8 cellular contexts compared by ENCODE assay signal in genomic region chr12:110124184-110124995, GRCh38. TPM values are rescaled to one million over a fixed set of nuclear protein-coding genes. Genes with fewer than 3 reads are reported as not detected.
DNase-seq lines count a peak whose midpoint lies in the region; ATAC-seq and TF ChIP-seq lines count a peak whose summit lies in the region.

Gene IFT81, plus strand, starts transcription at chr12:110124357. Its CDS starts 3,024 bp downstream, at chr12:110127381.

- H3K27me3 ChIP-seq in PC-9 (ENCODE audit: insufficient read depth, low read depth), result no peaks in the 10 kb centered on the region
- no peaks in the 10 kb centered on the region for H3K27me3 ChIP-seq in esophagus (ENCODE audit: control insufficient read depth in 1 of 2, insufficient read depth in 2 of 2, low read length in 2 of 2)
- no peaks in the 10 kb centered on the region for H3K27me3 ChIP-seq in mucosa of rectum (ENCODE audit: control insufficient read depth in 2 of 2, insufficient read depth in 2 of 2, low read length in 2 of 2)

- intact Hi-C loops in PC-9 (cut with micrococcal nuclease; ENCODE audit: unreplicated experiment), result no loop called here

- H3K9ac ChIP-seq in mucosa of rectum (ENCODE audit: low read depth in 1 of 2, low read length in 2 of 2), result peak within 1 kb of the TSS; percentile 93 to 94

- H3K9me3 ChIP-seq in PC-9 (ENCODE audit: insufficient read depth, low read depth), result no peaks in the 10 kb centered on the region
- H3K9me3 ChIP-seq in esophagus (ENCODE audit: control insufficient read depth in 2 of 2, insufficient read depth in 1 of 2, low read depth in 1 of 2, low read length in 1 of 2), result no peaks in the 10 kb centered on the region
- no peaks in the 10 kb centered on the region for H3K9me3 ChIP-seq in mucosa of rectum (ENCODE audit: control insufficient read depth in 2 of 2, low read length in 2 of 2)

- peaks cover 1% of the 10 kb centered on the region for H3K36me3 Mint-ChIP-seq in activated T-cell treated with anti-CD3 and anti-CD28 coated beads, Interleukin-2, amount 50 U/mL, for 24 hours (ENCODE audit: low read depth)

- TSS peak; percentile 90 for BruUV-seq in PC-9 (replicated peaks; lab: Mats Ljungman, UMichigan)

- peak within 1 kb of the TSS; percentile 95 for H3K4me2 ChIP-seq in PC-9

- H3K27ac Mint-ChIP-seq in activated T-cell treated with anti-CD3 and anti-CD28 coated beads, Interleukin-2, amount 50 U/mL, for 24 hours, result peak within 1 kb of the TSS; percentile 89

- H3K4me1 Mint-ChIP-seq in activated T-cell treated with anti-CD3 and anti-CD28 coated beads, Interleukin-2, amount 50 U/mL, for 24 hours (ENCODE audit: low read depth), result peaks cover 9% of the 10 kb centered on the region

- H3K9me3 Mint-ChIP-seq in activated T-cell treated with anti-CD3 and anti-CD28 coated beads, Interleukin-2, amount 50 U/mL, for 24 hours, result no peaks in the 10 kb centered on the region

- H3F3A ChIP-seq in PC-9 (ENCODE audit: insufficient read depth, low read depth), result no peaks in the 10 kb centered on the region

- H4K20me1 ChIP-seq in PC-9 (ENCODE audit: insufficient read depth), result no peaks in the 10 kb centered on the region

- peak within 1 kb of the TSS; percentile 48; the same call in 1 of the 2 replicates for H3K27ac ChIP-seq in PC-9
- H3K27ac ChIP-seq in esophagus (ENCODE audit: low read depth in 2 of 2, low read length in 1 of 2), result peak within 1 kb of the TSS; percentile 87 to 90
- H3K27ac ChIP-seq in mucosa of rectum (ENCODE audit: low read depth in 2 of 2, low read length in 2 of 2), result peak within 1 kb of the TSS; percentile 69 to 75

- in situ Hi-C loops in Caki2 (cut with HindIII; ENCODE audit: low pct_unique_long_range_greater_than_20kb, low sequenced_read_pairs) (no loop called here), KBM-7 (cut with MboI; ENCODE audit: low pct_unique_long_range_greater_than_20kb, low sequenced_read_pairs) (no loop called here)

- peak within 1 kb of the TSS; percentile 90 for H3K4me3 Mint-ChIP-seq in activated T-cell treated with anti-CD3 and anti-CD28 coated beads, Interleukin-2, amount 50 U/mL, for 24 hours

- H2AFZ ChIP-seq in PC-9, result peak within 1 kb of the TSS; percentile 99

- peaks cover 13% of the 10 kb centered on the region; the same call in 1 of the 2 replicates for H3K79me2 ChIP-seq in PC-9 (ENCODE audit: low read depth)

- H3K4me1 ChIP-seq in PC-9 (replicated peaks; ENCODE audit: insufficient read depth) (peaks cover 16% of the 10 kb centered on the region), esophagus (ENCODE audit: control insufficient read depth in 2 of 2, insufficient read depth in 2 of 2, low read length in 1 of 2) (peaks cover 0 to 3% of the 10 kb centered on the region in 2 donors), mucosa of rectum (ENCODE audit: control insufficient read depth in 2 of 2, insufficient read depth in 2 of 2, low read length in 2 of 2) (peaks cover 6 to 7% of the 10 kb centered on the region in 2 donors)

- DNase-seq in Caki2 (ENCODE audit: low read depth) (peak; percentile 82), KBM-7 (peak; percentile 88), PC-9 (peak; percentile 65 to 92)
- peak; percentile 97 for DNase-seq in activated T-cell treated with anti-CD3 and anti-CD28 coated beads, Interleukin-2, amount 50 U/mL, for 24 hours
- peak; percentile 90 to 93 for DNase-seq in stimulated activated CD8-positive, alpha-beta memory T cell treated with anti-CD3 and anti-CD28 coated beads, Interleukin-4, amount 100 ng/mL, for 4 hours (ENCODE audit: low read depth in 2 of 2, low spot score in 1 of 2)

- POLR2A ChIA-PET in PC-9 (lab: Charles Lee; ENCODE audit: unreplicated experiment), result interaction anchor here (0.5 to 1.0 kb wide), 8 partner anchors 10 to 1245 kb away, joined by 3 to 7 read pairs (median 4); partner anchors contain the start of gene ARPC3

- ATAC-seq in GM21576 (IDR thresholded peaks at IDR 0.05; ENCODE audit: unreplicated experiment), result peak; percentile 74

- no peaks in the 10 kb centered on the region for H3K9me2 ChIP-seq in PC-9 (ENCODE audit: insufficient read depth)

- peaks cover 4% of the 10 kb centered on the region for H3K27me3 Mint-ChIP-seq in activated T-cell treated with anti-CD3 and anti-CD28 coated beads, Interleukin-2, amount 50 U/mL, for 24 hours

- H3K4me3 ChIP-seq in PC-9 (peak within 1 kb of the TSS; percentile 98), esophagus (ENCODE audit: low read depth in 1 of 2, low read length in 2 of 2) (peak within 1 kb of the TSS; percentile 71 to 91), mucosa of rectum (ENCODE audit: low read length in 2 of 2) (peak within 1 kb of the TSS; percentile 95 to 96)

- WGBS in esophagus, 2 donors, result 0% methylated on average over 57 to 78 of the region's 78 CpGs

- no peak for TF ChIP-seq CTCF in PC-9 (conservative IDR thresholded peaks at IDR 0.05)

- H3K36me3 ChIP-seq in PC-9 (ENCODE audit: low read depth) (peaks cover 3% of the 10 kb centered on the region; the same call in 1 of the 2 replicates), esophagus (ENCODE audit: control insufficient read depth in 2 of 2, insufficient read depth in 2 of 2, low read length in 1 of 2) (no peaks in the 10 kb centered on the region), mucosa of rectum (ENCODE audit: control insufficient read depth in 2 of 2, insufficient read depth in 2 of 2, low read length in 2 of 2) (peaks cover 0 to under 1% of the 10 kb centered on the region in 2 donors)

- CTCF ChIA-PET in PC-9 (lab: Charles Lee), result interaction anchor here (0.5 to 1.5 kb wide), 5 partner anchors 60 to 1544 kb away, joined by 3 to 7 read pairs (median 4); no protein-coding TSS in a partner anchor

RNA-seq across cellular contexts. Expression of gene IFT81, which starts in this region (rescaled TPM):
- total RNA-seq in Caki2 (2014; rRNA removed; shearing (Covaris generic); ENCODE audit: low replicate concordance), result 14.5 and 21.1 TPM in 2 replicates
- total RNA-seq in PC-9 (2021), result 12.4 and 19.3 TPM in 2 replicates
- 1 to 10 TPM; 1.9 to 3.5 TPM for polyA plus RNA-seq in esophagus

Comparison
In these comparisons a context has a peak if more than half of its experiments do, and no peak if none do; other contexts are left out.
1. Peak in every context shown above with its lines: DNase-seq, ATAC-seq, H3K4me3 ChIP-seq and H3K27ac ChIP-seq.